In the genomic region with DNA sequence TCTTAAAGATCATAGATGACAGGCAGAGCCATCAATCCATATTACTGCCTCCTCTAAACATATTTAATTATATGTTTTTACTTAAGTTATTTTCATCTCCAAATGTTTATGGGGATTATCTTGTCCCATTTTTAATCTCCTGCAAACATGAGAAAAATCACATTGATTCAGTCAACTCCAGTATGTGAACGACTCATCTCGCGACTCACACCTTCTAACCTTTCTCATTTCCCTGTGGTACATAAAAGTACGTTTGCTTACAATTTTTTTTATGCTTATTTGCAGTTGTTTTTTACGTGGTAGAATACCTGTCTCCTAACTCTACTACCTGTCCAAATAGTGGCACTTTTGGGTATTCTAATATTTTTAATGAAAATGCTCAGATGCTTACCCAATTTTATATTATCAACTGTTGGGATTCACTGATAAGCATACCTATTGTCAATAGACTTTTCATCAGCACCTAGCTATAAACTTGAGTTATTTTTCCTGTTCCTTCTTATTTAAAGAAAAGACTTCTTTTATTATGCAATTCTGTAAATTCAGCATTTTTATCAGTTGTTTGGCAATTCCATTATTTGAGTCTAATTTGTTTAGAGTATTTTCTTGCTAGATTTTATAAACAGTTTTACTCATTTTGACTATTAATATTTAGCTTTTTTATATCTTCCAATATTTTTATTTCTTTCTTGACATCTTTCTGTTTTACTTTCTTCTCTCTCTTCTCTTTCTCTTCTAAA, we compare ENCODE assay signal across 32 cellular contexts.
DNase-seq lines count a peak whose midpoint lies in the region; ATAC-seq and FAIRE-seq lines count a peak whose summit lies in the region.
"Had no signal": no experiment of that assay in that cellular context is flagged by ENCODE, and none has a peak within 500 bp of the region (broad histone marks: within the 10 kb centered on the region; RNA-seq: fewer than 3 reads in every experiment).

No MANE protein-coding gene starts in this region.

- ATAC-seq in stimulated activated naive CD8-positive, alpha-beta T cell treated with anti-CD3 and anti-CD28 coated beads, Interleukin-15, amount 100 ng/mL, for 72 hours, result peak; percentile 46
- ATAC-seq: GM23338, Panc1 had no signal

- peaks cover 17% of the 10 kb centered on the region for H3K27me3 Mint-ChIP-seq in stimulated activated naive CD8-positive, alpha-beta T cell treated with anti-CD3 and anti-CD28 coated beads, Interleukin-15, amount 100 ng/mL, for 72 hours
- H3K27me3 Mint-ChIP-seq: brain had no signal

- peak; percentile 66 for FAIRE-seq in endometrium (lab: Jason Lieb, UNC)
- FAIRE-seq: endothelial cell of umbilical vein, GM19239, urothelium cell line had no signal

- peak; percentile 11 for DNase-seq in DMS53 (lab: John Stamatoyannopoulos, UW)
- no peak for DNase-seq in DMS53 treated with DMSO at 0.1 percent for 48 hours (lab: John Stamatoyannopoulos, UW; ENCODE audit: unreplicated experiment)
- peak; percentile 12 for DNase-seq in stimulated activated CD4-positive, alpha-beta T cell treated with anti-CD3 and anti-CD28 coated beads, Interleukin-1b, Interleukin-23, amount 100 ng/mL, for 48 hours
- no peak for DNase-seq in stimulated activated CD4-positive, alpha-beta T cell treated with anti-CD3 and anti-CD28 coated beads, Interleukin-4, amount 100 ng/mL, for 24 hours
- DNase-seq in stimulated activated naive CD8-positive, alpha-beta T cell treated with anti-CD3 and anti-CD28 coated beads, Interleukin-15, amount 100 ng/mL, for 72 hours, result no peak
- no peak for DNase-seq in activated CD8-positive, alpha-beta memory T cell treated with anti-CD3 and anti-CD28 coated beads, Interleukin-2, amount 50 U/mL, for 4 hours
- no peak for DNase-seq in NCI-H748 (lab: John Stamatoyannopoulos, UW; ENCODE audit: unreplicated experiment)
- DNase-seq: activated naive CD4-positive, alpha-beta T cell treated with Interleukin-2 at 50 U/mL for 16 hours; Caco-2; DND-41; glutamatergic neuron; left ventricle myocardium inferior; mesendoderm; MV-4-11; NCI-H1436; NCI-H2081; NCI-H2227 treated with DMSO at 0.1 percent for 48 hours; NCI-H526 treated with DMSO at 0.1 percent for 48 hours; ovary; SHP77 treated with DMSO at 0.1 percent for 48 hours; stimulated activated CD8-positive, alpha-beta memory T cell treated with anti-CD3 and anti-CD28 coated beads, Interleukin-4, amount 100 ng/mL, for 48 hours; stomach had no signal

- no peak overlapping the region for H3K4me3 Mint-ChIP-seq in stimulated activated naive CD8-positive, alpha-beta T cell treated with anti-CD3 and anti-CD28 coated beads, Interleukin-15, amount 100 ng/mL, for 72 hours
- H3K4me3 Mint-ChIP-seq: brain; CD14-positive monocyte; GM23338; neural crest cell; T-helper 2 cell treated with Interferon-gamma antibody and Interleukin-4, amounts not matched to agents 5 μg/mL and 100 μg/mL, for 36 hours had no signal

- no peaks in the 10 kb centered on the region for H3K4me1 Mint-ChIP-seq in stimulated activated naive CD8-positive, alpha-beta T cell treated with anti-CD3 and anti-CD28 coated beads, Interleukin-15, amount 100 ng/mL, for 72 hours
- H3K4me1 Mint-ChIP-seq: CD14-positive monocyte had no signal

- no peaks in the 10 kb centered on the region for H3K9me3 Mint-ChIP-seq in stimulated activated naive CD8-positive, alpha-beta T cell treated with anti-CD3 and anti-CD28 coated beads, Interleukin-15, amount 100 ng/mL, for 72 hours
- H3K9me3 Mint-ChIP-seq: brain; CD14-positive monocyte; GM23338; neural crest cell; T-helper 2 cell treated with Interferon-gamma antibody and Interleukin-4, amounts not matched to agents 5 μg/mL and 100 μg/mL, for 36 hours had no signal

- H3K27ac Mint-ChIP-seq in stimulated activated naive CD8-positive, alpha-beta T cell treated with anti-CD3 and anti-CD28 coated beads, Interleukin-15, amount 100 ng/mL, for 72 hours, result no peak overlapping the region
- H3K27ac Mint-ChIP-seq: brain; CD14-positive monocyte; GM23338; T-helper 2 cell treated with Interferon-gamma antibody and Interleukin-4, amounts not matched to agents 5 μg/mL and 100 μg/mL, for 36 hours had no signal

Comparison
In these comparisons a context has a peak if more than half of its experiments do, and no peak if none do; other contexts are left out.
1. DNase-seq: peak in DMS53 (single experiment) and stimulated activated CD4-positive, alpha-beta T cell treated with anti-CD3 and anti-CD28 coated beads, Interleukin-1b, Interleukin-23, amount 100 ng/mL, for 48 hours (single experiment); none in DMS53 treated with DMSO at 0.1 percent for 48 hours (single experiment), stimulated activated CD4-positive, alpha-beta T cell treated with anti-CD3 and anti-CD28 coated beads, Interleukin-4, amount 100 ng/mL, for 24 hours (single experiment), stimulated activated naive CD8-positive, alpha-beta T cell treated with anti-CD3 and anti-CD28 coated beads, Interleukin-15, amount 100 ng/mL, for 72 hours (0 of 2), activated CD8-positive, alpha-beta memory T cell treated with anti-CD3 and anti-CD28 coated beads, Interleukin-2, amount 50 U/mL, for 4 hours (single experiment) and NCI-H748 (single experiment).